Comparison of ENCODE assay signal across 8 cellular contexts in the genomic region with DNA sequence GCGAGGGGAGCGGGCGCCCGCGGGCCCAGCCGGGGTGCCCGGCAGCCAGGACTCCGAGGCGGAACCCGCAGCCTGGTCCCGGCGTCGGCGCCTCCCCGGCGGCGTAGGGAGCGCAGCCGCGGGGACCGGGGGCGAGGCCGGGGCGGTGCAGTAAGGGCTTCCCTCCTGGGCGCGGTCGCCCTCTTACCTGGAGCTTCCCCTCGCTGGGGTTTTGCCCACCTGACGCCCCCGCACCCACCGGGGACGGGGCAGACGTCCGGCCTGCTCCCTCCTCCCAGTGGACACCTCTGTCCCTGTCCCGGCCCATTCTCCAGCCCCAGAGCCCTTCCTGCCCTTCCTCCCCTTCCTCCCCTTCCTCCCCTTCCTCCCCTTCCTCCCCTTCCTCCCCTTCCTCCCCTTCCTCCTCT. TPM values are rescaled to one million over a fixed set of nuclear protein-coding genes. Genes with fewer than 3 reads are reported as not detected.
A peak's percentile ranks its signal among the peaks of the same experiment; 100 is the strongest.
DNase-seq lines count a peak whose midpoint lies in the region; ATAC-seq lines count a peak whose summit lies in the region.

No MANE protein-coding gene starts in this region.

- ATAC-seq in HG02571 (IDR thresholded peaks at IDR 0.05; ENCODE audit: unreplicated experiment) (peak; percentile 29), left colon (peak; percentile 63)

- intact Hi-C loops in left colon (cut with DNase I, micrococcal nuclease), result no loop called here

- peak overlapping the region; percentile 94 for H3K9ac ChIP-seq in NT2/D1 (ENCODE audit: insufficient read length, low read depth)

- H3K36me3 ChIP-seq in NT2/D1 (ENCODE audit: insufficient read depth, insufficient read length, low read length), result peaks cover 41% of the 10 kb centered on the region

- H3K27me3 ChIP-seq in NT2/D1 (ENCODE audit: insufficient read depth, insufficient read length), result no peaks in the 10 kb centered on the region

- DNase-seq in NCI-H1417 (lab: John Stamatoyannopoulos, UW), result peak; percentile 59 to 95 (median 89)
- DNase-seq in NCI-H1417 treated with DMSO at 0.1 percent for 48 hours (lab: John Stamatoyannopoulos, UW), result no peak
- no peak for DNase-seq in NT2/D1 (ENCODE audit: low read depth, low spot score)
- peak; percentile 72 for DNase-seq in astrocyte of the hippocampus (ENCODE audit: low read depth, low spot score)
- DNase-seq in left colon, result no peak
- peak; percentile 7 for DNase-seq in stimulated activated CD8-positive, alpha-beta memory T cell treated with anti-CD3 and anti-CD28 coated beads, Interleukin-12 subunit alpha, Interleukin-12 subunit beta, amount 100 ng/mL, for 24 hours (ENCODE audit: extremely low read depth)
- DNase-seq in cerebellar nuclear complex (lab: John Stamatoyannopoulos, UW), result no peak

- H3K9me3 ChIP-seq in NT2/D1 (ENCODE audit: insufficient read depth, low read length), result no peaks in the 10 kb centered on the region

- H3K4me3 ChIP-seq in NT2/D1 (ENCODE audit: insufficient read length, low read depth), result peak overlapping the region; percentile 79

- H3K4me1 ChIP-seq in NT2/D1 (ENCODE audit: insufficient read depth, insufficient read length), result no peaks in the 10 kb centered on the region

RNA-seq across cellular contexts. Expression of gene TUBA1C, which starts 0.4 kb away (rescaled TPM):
- 100 to 1,000 TPM; 260 to 267 TPM for total RNA-seq in left colon

RNA-seq across cellular contexts. Expression of gene PRPH, which starts 30.5 kb away (rescaled TPM):
- total RNA-seq in left colon, result 10 to 100 TPM in 1 of 2 donors, 1 to 10 TPM in 1; 5.5 to 14.3 TPM

RNA-seq across cellular contexts. Expression of gene TROAP, which starts 58.6 kb away (rescaled TPM):
- 10 to 100 TPM in 1 of 2 donors, 1 to 10 TPM in 1; 4.9 to 12.4 TPM for total RNA-seq in left colon

Comparison
In these comparisons a context has a peak if more than half of its experiments do, and no peak if none do; other contexts are left out.
1. DNase-seq: peak in NCI-H1417 (3 of 3), astrocyte of the hippocampus (single experiment) and stimulated activated CD8-positive, alpha-beta memory T cell treated with anti-CD3 and anti-CD28 coated beads, Interleukin-12 subunit alpha, Interleukin-12 subunit beta, amount 100 ng/mL, for 24 hours (single experiment); none in NCI-H1417 treated with DMSO at 0.1 percent for 48 hours (single experiment), NT2/D1 (single experiment), left colon (0 of 2) and cerebellar nuclear complex (0 of 2).